ENCODE assay signal across 14 cellular contexts in the genomic region with DNA sequence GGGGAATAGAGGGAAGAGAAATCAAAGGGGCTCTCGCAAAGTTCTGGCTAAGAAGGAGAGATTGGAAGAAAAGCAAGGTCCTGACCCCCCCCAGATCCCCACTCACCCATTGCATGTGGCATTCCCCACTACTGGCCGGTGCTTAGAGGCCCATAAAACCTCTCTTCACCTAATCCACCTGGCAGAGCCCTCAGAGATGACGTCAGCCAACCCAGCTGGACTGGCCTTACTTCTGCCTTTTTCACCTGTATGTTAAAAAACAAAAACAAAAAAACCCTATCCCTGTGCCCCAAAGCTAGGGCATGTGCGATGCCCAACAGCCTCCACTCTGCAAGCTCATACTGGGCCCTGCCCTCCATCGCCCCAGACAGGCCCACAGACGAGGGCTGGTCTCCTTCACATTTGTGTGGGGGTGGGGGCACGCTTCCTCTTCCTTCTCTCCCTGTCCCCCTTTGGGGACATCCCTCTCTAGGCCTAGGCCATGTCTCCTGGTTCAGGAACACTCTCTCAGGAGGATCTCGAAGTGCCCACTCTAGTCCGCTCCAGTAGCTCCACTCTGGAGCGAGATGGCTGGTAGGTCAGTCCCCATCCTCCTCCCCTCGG.
"Had no signal": no experiment of that assay in that cellular context is flagged by ENCODE, and none has a peak within 500 bp of the region (broad histone marks: within the 10 kb centered on the region; RNA-seq: fewer than 3 reads in every experiment).

No MANE protein-coding gene starts in this region.

- DNase-seq: activated CD4-positive, alpha-beta T cell treated with anti-CD3 and anti-CD28 coated beads, Interleukin-2, amount 50 U/mL, for 4 hours; activated CD4-positive, CD25-positive, alpha-beta regulatory T cell treated with anti-CD3 and anti-CD28 coated beads, Interleukin-2, amount 50 U/mL, for 72 hours; activated gamma-delta T cell; activated T-cell treated with anti-CD3 and anti-CD28 coated beads, Interleukin-2, amount 50 U/mL, for 4 hours; amygdala; head of caudate nucleus; left colon; naive thymus-derived CD4-positive, alpha-beta T cell; stimulated activated CD4-positive, alpha-beta T cell treated with anti-CD3 and anti-CD28 coated beads, Interleukin-4, amount 100 ng/mL, for 4 hours had no signal

- H3K36me3 Mint-ChIP-seq: activated naive CD8-positive, alpha-beta T cell had no signal

- H3K27ac ChIP-seq: dorsolateral prefrontal cortex, esophagus muscularis mucosa, neutrophil, skin epidermis had no signal

- ATAC-seq: activated T-cell treated with anti-CD3 and anti-CD28 coated beads, Interleukin-2, amount 50 U/mL, for 4 hours; left colon; naive thymus-derived CD4-positive, alpha-beta T cell had no signal

- H3K27me3 ChIP-seq: dorsolateral prefrontal cortex had no signal

- H3K4me3 Mint-ChIP-seq: activated naive CD8-positive, alpha-beta T cell; activated T-cell treated with anti-CD3 and anti-CD28 coated beads, Interleukin-2, amount 50 U/mL, for 4 hours had no signal

- H3K27ac Mint-ChIP-seq: activated naive CD8-positive, alpha-beta T cell had no signal

- H3K27me3 Mint-ChIP-seq: activated naive CD8-positive, alpha-beta T cell had no signal

- H3K9me3 ChIP-seq: esophagus muscularis mucosa, neutrophil had no signal

- H3K9me3 Mint-ChIP-seq: activated T-cell treated with anti-CD3 and anti-CD28 coated beads, Interleukin-2, amount 50 U/mL, for 4 hours had no signal
